ENCODE assay signal across 1 cellular context in genomic region chr3:107522510-107523360, GRCh38.
TF ChIP-seq lines count a peak whose summit lies in the region.

BBX (plus strand) TSS chr3:107522962; CDS start chr3:107710461, 187,499 bp downstream.

TF ChIP-seq in HepG2, 621 proteins besides CTCF, POLR2A, EP300 and RAD21 (continued from another document and continues in another):
- TF ChIP-seq ZFY (CRISPR knock-in tag; IDR thresholded peaks at IDR 0.05) = peak; percentile 41; the same call in 1 of the 2 replicates
- TF ChIP-seq ZNF30 (CRISPR knock-in tag; IDR thresholded peaks at IDR 0.05) = no peak
- no peak for TF ChIP-seq FOXJ3 (CRISPR knock-in tag; IDR thresholded peaks at IDR 0.05; ENCODE audit: borderline replicate concordance)
- TF ChIP-seq ELF1 (CRISPR knock-in tag; IDR thresholded peaks at IDR 0.05) = no peak
- no peak for TF ChIP-seq PAF1 (CRISPR knock-in tag; IDR thresholded peaks at IDR 0.05)
- no peak for TF ChIP-seq ZNF260 (CRISPR knock-in tag; IDR thresholded peaks at IDR 0.05; ENCODE audit: borderline replicate concordance, low read depth)
- TF ChIP-seq CREB3 (CRISPR knock-in tag; IDR thresholded peaks at IDR 0.05) = no peak
- TF ChIP-seq TSC22D2 (CRISPR knock-in tag; IDR thresholded peaks at IDR 0.05; ENCODE audit: borderline replicate concordance) = no peak
- TF ChIP-seq FOXK2 (IDR thresholded peaks at IDR 0.05) = no peak
- TF ChIP-seq MEIS2 (CRISPR knock-in tag; IDR thresholded peaks at IDR 0.05) = no peak
- TF ChIP-seq DNMT1 (CRISPR knock-in tag; IDR thresholded peaks at IDR 0.05) = no peak
- TF ChIP-seq SIN3B (IDR thresholded peaks at IDR 0.05; ENCODE audit: low read length) = no peak
- no peak for TF ChIP-seq U2AF1 (optimal IDR thresholded peaks at IDR 0.05; ENCODE audit: low read depth, low read length)
- TF ChIP-seq REST (IDR thresholded peaks at IDR 0.05; ENCODE audit: borderline replicate concordance in 1 of 2, low read depth in 1 of 2, low read length in 2 of 2) = no peak
- 0 out of 2 replicates have a peak, but pooled peaks have one; percentile 20 for TF ChIP-seq DNMT3B (CRISPR knock-in tag; conservative IDR thresholded peaks at IDR 0.05)
- peak; percentile 30 for TF ChIP-seq ZNF781 (CRISPR knock-in tag; IDR thresholded peaks at IDR 0.05; ENCODE audit: borderline replicate concordance, not compliant biosample characterization)
- no peak for TF ChIP-seq ZNF788 (CRISPR knock-in tag; IDR thresholded peaks at IDR 0.05; ENCODE audit: borderline replicate concordance)
- no peak for TF ChIP-seq SMC3 (IDR thresholded peaks at IDR 0.05; ENCODE audit: low read length)
- TF ChIP-seq HBP1 (CRISPR knock-in tag; IDR thresholded peaks at IDR 0.05; ENCODE audit: low read depth) = 0 out of 2 replicates have a peak, but pooled peaks have one; percentile 43
- no peak for TF ChIP-seq ZNF558 (CRISPR knock-in tag; IDR thresholded peaks at IDR 0.05; ENCODE audit: borderline replicate concordance)
- peak; percentile 25 for TF ChIP-seq GABPB1 (CRISPR knock-in tag; IDR thresholded peaks at IDR 0.05)
- no peak for TF ChIP-seq GPN1 (CRISPR knock-in tag; IDR thresholded peaks at IDR 0.05; ENCODE audit: borderline replicate concordance)
- TF ChIP-seq CHCHD3 (CRISPR knock-in tag; IDR thresholded peaks at IDR 0.05) = no peak
- no peak for TF ChIP-seq SRSF4 (IDR thresholded peaks at IDR 0.05; ENCODE audit: low read depth, low read length, poor library complexity, severe bottlenecking)
- TF ChIP-seq HINFP (CRISPR knock-in tag; IDR thresholded peaks at IDR 0.05; ENCODE audit: low read depth) = no peak
- no peak for TF ChIP-seq ZNF124 (CRISPR knock-in tag; IDR thresholded peaks at IDR 0.05)
- no peak for TF ChIP-seq ZEB1 (IDR thresholded peaks at IDR 0.05; ENCODE audit: insufficient replicate concordance, low read depth)
- TF ChIP-seq CSRNP2 (CRISPR knock-in tag; conservative IDR thresholded peaks at IDR 0.05; ENCODE audit: low read depth) = no peak
- no peak for TF ChIP-seq FOXA1 (IDR thresholded peaks at IDR 0.05)
- no peak for TF ChIP-seq FOXA1 (CRISPR knock-in tag; IDR thresholded peaks at IDR 0.05)
- no peak for TF ChIP-seq PRDM10 (CRISPR knock-in tag; IDR thresholded peaks at IDR 0.05; ENCODE audit: low read depth)
- TF ChIP-seq SATB2 (CRISPR knock-in tag; IDR thresholded peaks at IDR 0.05) = no peak
- no peak for TF ChIP-seq NR0B2 (CRISPR knock-in tag; IDR thresholded peaks at IDR 0.05)
- no peak for TF ChIP-seq ELF4 (CRISPR knock-in tag; IDR thresholded peaks at IDR 0.05; ENCODE audit: borderline replicate concordance)
- no peak for TF ChIP-seq MEF2D (CRISPR knock-in tag; IDR thresholded peaks at IDR 0.05)
- TF ChIP-seq ZKSCAN1 (IDR thresholded peaks at IDR 0.05; ENCODE audit: low read length) = no peak
- no peak for TF ChIP-seq RFX1 (IDR thresholded peaks at IDR 0.05)
- no peak for TF ChIP-seq TP53 (CRISPR knock-in tag; conservative IDR thresholded peaks at IDR 0.05)
- TF ChIP-seq ZMYM4 (CRISPR knock-in tag; IDR thresholded peaks at IDR 0.05) = peak; percentile 43; the same call in 1 of the 2 replicates
- peak; percentile 57; the same call in 1 of the 2 replicates for TF ChIP-seq NFKB2 (CRISPR knock-in tag; IDR thresholded peaks at IDR 0.05; ENCODE audit: borderline replicate concordance)
- TF ChIP-seq STAG1 (CRISPR knock-in tag; IDR thresholded peaks at IDR 0.05) = no peak
- TF ChIP-seq RERE (CRISPR knock-in tag; IDR thresholded peaks at IDR 0.05; ENCODE audit: low read depth) = no peak
- TF ChIP-seq ZNF138 (CRISPR knock-in tag; IDR thresholded peaks at IDR 0.05; ENCODE audit: low read depth) = no peak
- no peak for TF ChIP-seq ZNF33B (CRISPR knock-in tag; IDR thresholded peaks at IDR 0.05)
- no peak for TF ChIP-seq ZC3H4 (CRISPR knock-in tag; IDR thresholded peaks at IDR 0.05; ENCODE audit: borderline replicate concordance)
- TF ChIP-seq ZNF672 (CRISPR knock-in tag; IDR thresholded peaks at IDR 0.05) = no peak
- no peak for TF ChIP-seq HDAC2 (CRISPR knock-in tag; IDR thresholded peaks at IDR 0.05)
